10 cellular contexts compared by ENCODE assay signal in the genomic region with DNA sequence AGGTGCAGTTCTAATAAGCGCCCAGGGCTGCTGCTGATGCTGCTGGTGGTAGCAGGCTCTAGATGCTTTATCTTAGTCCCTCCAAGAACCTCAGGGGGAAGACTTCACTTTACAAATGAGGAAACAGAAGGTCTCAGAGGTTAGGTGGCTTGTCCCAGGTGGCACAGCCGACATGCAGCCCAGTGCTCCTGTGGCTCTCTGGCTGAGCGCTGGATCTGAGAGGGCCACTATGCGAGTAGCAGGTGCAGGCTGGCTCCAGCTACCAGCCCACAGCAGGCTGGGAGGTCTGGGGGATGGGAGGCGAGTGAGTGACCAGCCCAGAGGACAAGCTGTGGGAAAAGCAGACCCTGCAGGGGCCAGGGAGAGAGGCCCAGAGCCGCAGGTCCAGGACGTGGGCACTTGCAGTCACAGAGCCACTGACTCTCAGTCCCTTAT. TPM values are rescaled to one million over a fixed set of nuclear protein-coding genes. Genes with fewer than 3 reads are reported as not detected.
DNase-seq lines count a peak whose midpoint lies in the region; ATAC-seq and TF ChIP-seq lines count a peak whose summit lies in the region.
"Had no signal": no experiment of that assay in that cellular context is flagged by ENCODE, and none has a peak within 500 bp of the region (broad histone marks: within the 10 kb centered on the region; RNA-seq: fewer than 3 reads in every experiment).

No MANE protein-coding gene starts in this region.

- peak overlapping the region; percentile 35 for H3K4me3 ChIP-seq in mononuclear cell (ENCODE audit: low read length)
- H3K4me3 ChIP-seq: prostate gland had no signal

- H3K9me3 ChIP-seq in CD4-positive, alpha-beta T cell (ENCODE audit: control insufficient read depth, low read length): no peaks in the 10 kb centered on the region
- H3K9me3 ChIP-seq in mononuclear cell (ENCODE audit: low read depth, low read length): no peaks in the 10 kb centered on the region
- H3K9me3 ChIP-seq: prostate gland had no signal

- intact Hi-C loops in CD4-positive, alpha-beta T cell (cut with DNase I, micrococcal nuclease): loop anchor here in 1 of 2 experiments (5.0 kb wide), 2 partner anchors 55 to 145 kb away; no protein-coding TSS in a partner anchor

- H3K27ac ChIP-seq in CD4-positive, alpha-beta T cell (ENCODE audit: low read depth, low read length): peak overlapping the region; percentile 99

- ATAC-seq in CD4-positive, alpha-beta T cell (ENCODE audit: poor library complexity): no peak
- ATAC-seq in GM21619 (IDR thresholded peaks at IDR 0.05; ENCODE audit: unreplicated experiment) (peak; percentile 9), HG03354 (IDR thresholded peaks at IDR 0.05; ENCODE audit: poor library complexity, severe bottlenecking, unreplicated experiment) (no peak), GM18873 (IDR thresholded peaks at IDR 0.05; ENCODE audit: low FRiP score, unreplicated experiment) (no peak)

- H3K4me3 Mint-ChIP-seq in CD4-positive, alpha-beta T cell: peak overlapping the region; percentile 89
- H3K4me3 Mint-ChIP-seq in activated T-cell treated with anti-CD3 and anti-CD28 coated beads, Interleukin-2, amount 50 U/mL, for 24 hours: peak overlapping the region; percentile 90

- POLR2A ChIA-PET in CD4-positive, alpha-beta T cell (lab: Charles Lee): interaction anchor here (0.5 to 3.0 kb wide), 6 partner anchors 10 to 314 kb away, joined by 3 to 16 read pairs (median 6); a partner anchor contains a TSS

- H3K27me3 ChIP-seq in CD4-positive, alpha-beta T cell (ENCODE audit: control insufficient read depth, insufficient read depth, low read length): no peaks in the 10 kb centered on the region
- no peaks in the 10 kb centered on the region for H3K27me3 ChIP-seq in mononuclear cell (ENCODE audit: insufficient read depth, low read length)

- TF ChIP-seq CTCF in CD4-positive, alpha-beta T cell (IDR thresholded peaks at IDR 0.05): no peak

- peaks cover 32% of the 10 kb centered on the region for H3K36me3 Mint-ChIP-seq in CD4-positive, alpha-beta T cell (ENCODE audit: low read depth)
- H3K36me3 Mint-ChIP-seq in activated T-cell treated with anti-CD3 and anti-CD28 coated beads, Interleukin-2, amount 50 U/mL, for 24 hours (ENCODE audit: low read depth): peaks cover 49% of the 10 kb centered on the region

- CTCF ChIA-PET in CD4-positive, alpha-beta T cell (lab: Charles Lee): no interaction called here

- peaks cover 95% of the 10 kb centered on the region for H3K4me1 ChIP-seq in mononuclear cell (ENCODE audit: insufficient read depth, low read length)
- H3K4me1 ChIP-seq: prostate gland had no signal

- no peak for DNase-seq in CD4-positive, alpha-beta T cell
- peak; percentile 56 for DNase-seq in activated T-cell treated with anti-CD3 and anti-CD28 coated beads, Interleukin-2, amount 50 U/mL, for 24 hours
- DNase-seq in SW 1271 (lab: John Stamatoyannopoulos, UW) (no peak), superior temporal gyrus (ENCODE audit: extremely low spot score) (no peak)
- DNase-seq: NCI-H2081 treated with DMSO at 0.1 percent for 48 hours had no signal

- H3K27ac Mint-ChIP-seq in CD4-positive, alpha-beta T cell: peak overlapping the region; percentile 98
- peak overlapping the region; percentile 99 for H3K27ac Mint-ChIP-seq in activated T-cell treated with anti-CD3 and anti-CD28 coated beads, Interleukin-2, amount 50 U/mL, for 24 hours

- peaks cover 84% of the 10 kb centered on the region for H3K4me1 Mint-ChIP-seq in CD4-positive, alpha-beta T cell (ENCODE audit: low read depth)
- peaks cover 88% of the 10 kb centered on the region for H3K4me1 Mint-ChIP-seq in activated T-cell treated with anti-CD3 and anti-CD28 coated beads, Interleukin-2, amount 50 U/mL, for 24 hours (ENCODE audit: low read depth)

- H3K27me3 Mint-ChIP-seq in CD4-positive, alpha-beta T cell: no peaks in the 10 kb centered on the region
- H3K27me3 Mint-ChIP-seq in activated T-cell treated with anti-CD3 and anti-CD28 coated beads, Interleukin-2, amount 50 U/mL, for 24 hours: no peaks in the 10 kb centered on the region

- H3K9me3 Mint-ChIP-seq in CD4-positive, alpha-beta T cell: no peaks in the 10 kb centered on the region
- no peaks in the 10 kb centered on the region for H3K9me3 Mint-ChIP-seq in activated T-cell treated with anti-CD3 and anti-CD28 coated beads, Interleukin-2, amount 50 U/mL, for 24 hours

RNA-seq across cellular contexts. Expression of a gene that starts 10.8 kb away (rescaled TPM):
- 10 to 100 TPM; 19.7 to 20.0 TPM for total RNA-seq in CD4-positive, alpha-beta T cell
- 78.0 TPM for total RNA-seq in mononuclear cell
